In genomic region chr13:33312150-33312908, GRCh38 we compare ENCODE assay signal across 12 cellular contexts. TPM values are rescaled to one million over a fixed set of nuclear protein-coding genes. Genes with fewer than 3 reads are reported as not detected.
DNase-seq lines count a peak whose midpoint lies in the region; FAIRE-seq and TF ChIP-seq lines count a peak whose summit lies in the region.
"Had no signal": no experiment of that assay in that cellular context is flagged by ENCODE, and none has a peak within 500 bp of the region (broad histone marks: within the 10 kb centered on the region; RNA-seq: fewer than 3 reads in every experiment).

No MANE protein-coding gene starts in this region.

- no peaks in the 10 kb centered on the region for H3K9me3 ChIP-seq in prostate gland
- no peaks in the 10 kb centered on the region for H3K9me3 ChIP-seq in ovary
- H3K9me3 ChIP-seq: ascending aorta had no signal

- intact Hi-C loops in prostate gland (cut with DNase I) (no loop called here), ovary (cut with DNase I) (no loop called here)

- H3K27ac ChIP-seq in prostate gland (peak overlapping the region in 1 of 2 donors; percentile 6), ovary (no peak overlapping the region)
- H3K27ac ChIP-seq: ascending aorta had no signal

- H3K36me3 ChIP-seq in prostate gland (no peaks in the 10 kb centered on the region), ovary (no peaks in the 10 kb centered on the region)
- H3K36me3 ChIP-seq: ascending aorta had no signal

- no peak for TF ChIP-seq POLR2A in prostate gland (IDR thresholded peaks at IDR 0.05)
- TF ChIP-seq POLR2A in ovary (IDR thresholded peaks at IDR 0.05) = no peak

- peak; percentile 24 for TF ChIP-seq CTCF in foreskin fibroblast (IDR thresholded peaks at IDR 0.05; ENCODE audit: low read depth, low read length)
- TF ChIP-seq CTCF in prostate gland (IDR thresholded peaks at IDR 0.05) = peak in 3 of 4 experiments; percentile 21 to 36 (median 28)
- no peak for TF ChIP-seq CTCF in ovary (IDR thresholded peaks at IDR 0.05)

- FAIRE-seq in RCC 7860 (lab: Jason Lieb, UNC) = no peak

- H3K4me3 ChIP-seq in foreskin fibroblast (ENCODE audit: low read depth in 1 of 2, low read length in 2 of 2) = no peak overlapping the region
- no peak overlapping the region for H3K4me3 ChIP-seq in prostate gland
- H3K4me3 ChIP-seq in ovary = no peak overlapping the region
- H3K4me3 ChIP-seq: ascending aorta, lung had no signal

- H3K4me1 ChIP-seq in prostate gland (replicated peaks) (no peaks in the 10 kb centered on the region), ovary (ENCODE audit: insufficient read depth) (no peaks in the 10 kb centered on the region)
- H3K4me1 ChIP-seq: ascending aorta had no signal

- H3K27me3 ChIP-seq in prostate gland (replicated peaks; ENCODE audit: insufficient read depth) (no peaks in the 10 kb centered on the region), ovary (no peaks in the 10 kb centered on the region)
- H3K27me3 ChIP-seq: ascending aorta had no signal

- WGBS in prostate gland = 47% methylated on average over 5 of the region's 5 CpGs
- WGBS in ovary, 3 donors = 49 to 51% (median 50%) methylated on average over 5 of the region's 5 CpGs

- no peak for TF ChIP-seq EP300 in ovary (IDR thresholded peaks at IDR 0.05)

- DNase-seq in EL (peak; percentile 16), SW480 (ENCODE audit: low spot score) (peak; percentile 10), foreskin fibroblast (peak; percentile 33 to 69), prostate gland (ENCODE audit: low spot score) (no peak), ovary (no peak), T-helper 1 cell (no peak), RCC 7860 (ENCODE audit: low spot score) (no peak)
- no peak for DNase-seq in effector CD4-positive, alpha-beta T cell
- DNase-seq: activated CD4-positive, CD25-positive, alpha-beta regulatory T cell; NCI-H345 had no signal

RNA-seq across cellular contexts. Expression of gene STARD13, which starts 26.8 kb away (rescaled TPM):
- 10 to 100 TPM; 27.4 to 31.1 TPM for total RNA-seq in prostate gland
- 10 to 100 TPM in 6 of 7 donors, 1 to 10 TPM in 1; 8.1 to 31.5 (median 14.0) TPM for total RNA-seq in ovary
- polyA plus RNA-seq in ovary = 10 to 100 TPM in 1 of 2 donors, 1 to 10 TPM in 1; 7.2 to 17.1 TPM

Comparison
In these comparisons a context has a peak if more than half of its experiments do, and no peak if none do; other contexts are left out.
1. DNase-seq: peak in EL (single experiment), SW480 (single experiment) and foreskin fibroblast (2 of 2); none in prostate gland (single experiment), ovary (0 of 5), T-helper 1 cell (0 of 5), RCC 7860 (single experiment) and effector CD4-positive, alpha-beta T cell (single experiment).
2. CTCF ChIP-seq: peak in foreskin fibroblast (single experiment) and prostate gland (3 of 4); none in ovary (0 of 3).